ENCODE assay signal across 12 cellular contexts in the genomic region with DNA sequence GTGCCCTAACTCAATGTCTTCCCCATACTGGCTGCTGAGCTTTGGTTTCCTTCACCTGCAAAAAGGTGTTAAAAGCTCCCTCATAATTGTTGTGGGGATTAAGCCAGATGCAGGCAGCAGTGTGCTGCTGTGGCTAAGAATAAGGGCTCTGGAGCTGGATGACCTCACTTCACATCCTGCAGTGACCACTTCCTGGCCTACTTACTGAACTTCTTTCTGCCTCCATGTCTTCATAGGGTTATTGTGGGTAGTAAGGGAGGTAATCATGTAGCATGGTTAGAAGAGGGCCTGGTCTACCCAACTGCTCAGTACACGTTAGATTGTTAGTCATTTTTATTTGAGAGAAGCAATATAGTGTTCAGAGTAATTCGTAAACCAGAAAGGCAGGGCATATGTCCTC. TPM values are rescaled to one million over a fixed set of nuclear protein-coding genes. Genes with fewer than 3 reads are reported as not detected.
DNase-seq lines count a peak whose midpoint lies in the region; ATAC-seq and TF ChIP-seq lines count a peak whose summit lies in the region.
"Had no signal": no experiment of that assay in that cellular context is flagged by ENCODE, and none has a peak within 500 bp of the region (broad histone marks: within the 10 kb centered on the region; RNA-seq: fewer than 3 reads in every experiment).

No MANE protein-coding gene starts in this region.

- TF ChIP-seq POLR2A in vagina (IDR thresholded peaks at IDR 0.05) = no peak

- peaks cover 3 to 31% of the 10 kb centered on the region in 2 donors for H3K36me3 ChIP-seq in vagina

- no peaks in the 10 kb centered on the region for H3K9me3 ChIP-seq in vagina
- H3K9me3 ChIP-seq: heart right ventricle had no signal

- intact Hi-C loops in vagina (cut with DNase I) = no loop called here

- H3K9me3 Mint-ChIP-seq in activated naive CD8-positive, alpha-beta T cell treated with anti-CD3 and anti-CD28 coated beads, Interleukin-2, amount 50 U/mL, for 24 hours = no peaks in the 10 kb centered on the region

- peaks cover 13% of the 10 kb centered on the region for H3K4me1 Mint-ChIP-seq in activated naive CD8-positive, alpha-beta T cell treated with anti-CD3 and anti-CD28 coated beads, Interleukin-2, amount 50 U/mL, for 24 hours

- peak overlapping the region; percentile 33 for H3K27ac Mint-ChIP-seq in activated naive CD8-positive, alpha-beta T cell treated with anti-CD3 and anti-CD28 coated beads, Interleukin-2, amount 50 U/mL, for 24 hours

- peak; percentile 12 for DNase-seq in stimulated activated CD8-positive, alpha-beta memory T cell treated with anti-CD3 and anti-CD28 coated beads, Interleukin-12 subunit alpha, Interleukin-12 subunit beta, amount 100 ng/mL, for 4 hours (ENCODE audit: low read depth)
- DNase-seq in stimulated activated CD8-positive, alpha-beta memory T cell treated with anti-CD3 and anti-CD28 coated beads, Interleukin-4, amount 100 ng/mL, for 48 hours = no peak
- no peak for DNase-seq in activated naive CD8-positive, alpha-beta T cell treated with anti-CD3 and anti-CD28 coated beads, Interleukin-2, amount 50 U/mL, for 24 hours
- no peak for DNase-seq in coronary artery (ENCODE audit: low spot score)
- DNase-seq in effector CD8-positive, alpha-beta T cell (lab: John Stamatoyannopoulos, UW) = no peak
- no peak for DNase-seq in GM13977 (ENCODE audit: low spot score)
- no peak for DNase-seq in vagina (ENCODE audit: extremely low spot score in 2 of 2)
- DNase-seq: DMS153; heart right ventricle; stimulated activated CD4-positive, alpha-beta T cell treated with anti-CD3 and anti-CD28 coated beads, Interleukin-2, amount 100 ng/mL, for 24 hours had no signal

- ATAC-seq in HG03342 (IDR thresholded peaks at IDR 0.05; ENCODE audit: unreplicated experiment) = peak; percentile 84
- peak; percentile 91 for ATAC-seq in activated naive CD8-positive, alpha-beta T cell treated with anti-CD3 and anti-CD28 coated beads, Interleukin-2, amount 50 U/mL, for 24 hours
- ATAC-seq: K562 had no signal

- no peak overlapping the region for H3K4me3 Mint-ChIP-seq in activated naive CD8-positive, alpha-beta T cell treated with anti-CD3 and anti-CD28 coated beads, Interleukin-2, amount 50 U/mL, for 24 hours

- H3K27me3 Mint-ChIP-seq in activated naive CD8-positive, alpha-beta T cell treated with anti-CD3 and anti-CD28 coated beads, Interleukin-2, amount 50 U/mL, for 24 hours = no peaks in the 10 kb centered on the region

- H3K4me3 ChIP-seq in coronary artery (no peak overlapping the region), vagina (no peak overlapping the region)
- H3K4me3 ChIP-seq: heart right ventricle, K562 had no signal

- no peaks in the 10 kb centered on the region for H3K27me3 ChIP-seq in vagina
- H3K27me3 ChIP-seq: heart right ventricle had no signal

- TF ChIP-seq CTCF in coronary artery (IDR thresholded peaks at IDR 0.05) = no peak
- TF ChIP-seq CTCF in GM13977 (IDR thresholded peaks at IDR 0.05; ENCODE audit: extremely low read depth, insufficient read depth, missing control alignments) = no peak
- TF ChIP-seq CTCF in vagina (IDR thresholded peaks at IDR 0.05) = no peak

- H3K36me3 Mint-ChIP-seq in activated naive CD8-positive, alpha-beta T cell treated with anti-CD3 and anti-CD28 coated beads, Interleukin-2, amount 50 U/mL, for 24 hours (ENCODE audit: low read depth) = peaks cover 42% of the 10 kb centered on the region

- in situ Hi-C loops in GM13977 (cut with MboI; ENCODE audit: low pct_unique_long_range_greater_than_20kb, low sequenced_read_pairs, unreplicated experiment) = no loop called here

- no peaks in the 10 kb centered on the region for H3K4me1 ChIP-seq in vagina

- H3K27ac ChIP-seq in coronary artery (no peak overlapping the region), vagina (no peak overlapping the region)

RNA-seq across cellular contexts. Expression of gene GYG1, which starts 18.4 kb away (rescaled TPM):
- 45.9 TPM for total RNA-seq in vagina
